ENCODE assay signal across 12 cellular contexts in genomic region chr10:61933857-61934559, GRCh38. TPM values are rescaled to one million over a fixed set of nuclear protein-coding genes. Genes with fewer than 3 reads are reported as not detected.
DNase-seq lines count a peak whose midpoint lies in the region; ATAC-seq and TF ChIP-seq lines count a peak whose summit lies in the region.
"Had no signal": no experiment of that assay in that cellular context is flagged by ENCODE, and none has a peak within 500 bp of the region (broad histone marks: within the 10 kb centered on the region; RNA-seq: fewer than 3 reads in every experiment).

No MANE protein-coding gene starts in this region.

- H3K9ac ChIP-seq in SK-N-MC (ENCODE audit: insufficient read length) = no peak overlapping the region

- ATAC-seq in CD8-positive, alpha-beta T cell = peak; percentile 34
- ATAC-seq in HG02938 (IDR thresholded peaks at IDR 0.05; ENCODE audit: unreplicated experiment) (no peak), HG02970 (IDR thresholded peaks at IDR 0.05; ENCODE audit: low FRiP score, unreplicated experiment) (no peak)

- H3K27me3 Mint-ChIP-seq in CD8-positive, alpha-beta T cell (ENCODE audit: low read depth) = no peaks in the 10 kb centered on the region
- no peaks in the 10 kb centered on the region for H3K27me3 Mint-ChIP-seq in dendritic cell treated with granulocyte-macrophage colony-stimulating factor and Interleukin-4, amounts not matched to agents 40 ng/mL and 50 ng/mL, for 4 days
- no peaks in the 10 kb centered on the region for H3K27me3 Mint-ChIP-seq in progenitor cell of endocrine pancreas

- H3K9me3 ChIP-seq in CD8-positive, alpha-beta T cell (ENCODE audit: low read length) = no peaks in the 10 kb centered on the region
- H3K9me3 ChIP-seq in SK-N-MC (ENCODE audit: low read depth, low read length) = no peaks in the 10 kb centered on the region

- CTCF ChIA-PET in CD8-positive, alpha-beta T cell (lab: Charles Lee) = interaction anchor here (1.1 to 3.5 kb wide), 5 partner anchors 10 to 105 kb away, joined by 3 to 13 read pairs (median 5); no protein-coding TSS in a partner anchor

- DNase-seq in CD8-positive, alpha-beta T cell = no peak
- DNase-seq in SK-N-MC (ENCODE audit: low read depth, low spot score) (no peak), progenitor cell of endocrine pancreas (ENCODE audit: low spot score, unreplicated experiment) (no peak), T1000 (lab: John Stamatoyannopoulos, UW) (no peak), NCI-H1930 (lab: John Stamatoyannopoulos, UW) (no peak)
- DNase-seq: cerebellar nuclear complex, KBM-7, NCI-H187, SHP77 had no signal

- H3K4me3 Mint-ChIP-seq in CD8-positive, alpha-beta T cell = no peak overlapping the region
- H3K4me3 Mint-ChIP-seq in dendritic cell treated with granulocyte-macrophage colony-stimulating factor and Interleukin-4, amounts not matched to agents 40 ng/mL and 50 ng/mL, for 4 days = no peak overlapping the region
- H3K4me3 Mint-ChIP-seq in progenitor cell of endocrine pancreas (ENCODE audit: low read depth) = no peak overlapping the region

- H3K4me3 ChIP-seq in CD8-positive, alpha-beta T cell (ENCODE audit: low read depth, low read length) = no peak overlapping the region
- no peak overlapping the region for H3K4me3 ChIP-seq in SK-N-MC

- peak overlapping the region; percentile 87 for H3K27ac Mint-ChIP-seq in CD8-positive, alpha-beta T cell
- H3K27ac Mint-ChIP-seq in dendritic cell treated with granulocyte-macrophage colony-stimulating factor and Interleukin-4, amounts not matched to agents 40 ng/mL and 50 ng/mL, for 4 days = peak overlapping the region; percentile 12
- H3K27ac Mint-ChIP-seq in progenitor cell of endocrine pancreas = peak overlapping the region; percentile 82

- no peaks in the 10 kb centered on the region for H3K36me3 ChIP-seq in CD8-positive, alpha-beta T cell (ENCODE audit: insufficient read depth, low read length)
- H3K36me3 ChIP-seq in SK-N-MC (ENCODE audit: insufficient read depth, low read length) = no peaks in the 10 kb centered on the region; the same call in 1 of the 2 replicates

- H3K4me1 ChIP-seq in CD8-positive, alpha-beta T cell (ENCODE audit: insufficient read depth, low read length) = peaks cover 11% of the 10 kb centered on the region

- intact Hi-C loops in CD8-positive, alpha-beta T cell (cut with DNase I, micrococcal nuclease) = no loop called here
- intact Hi-C loops in dendritic cell treated with granulocyte-macrophage colony-stimulating factor and Interleukin-4, amounts not matched to agents 40 ng/mL and 50 ng/mL, for 4 days (cut with micrococcal nuclease) = no loop called here

- no peaks in the 10 kb centered on the region for H3K27me3 ChIP-seq in CD8-positive, alpha-beta T cell (ENCODE audit: insufficient read depth, low read length)

- peaks cover 3% of the 10 kb centered on the region for H3K9me3 Mint-ChIP-seq in CD8-positive, alpha-beta T cell
- H3K9me3 Mint-ChIP-seq in dendritic cell treated with granulocyte-macrophage colony-stimulating factor and Interleukin-4, amounts not matched to agents 40 ng/mL and 50 ng/mL, for 4 days = no peaks in the 10 kb centered on the region
- H3K9me3 Mint-ChIP-seq in progenitor cell of endocrine pancreas (ENCODE audit: low read depth) = peaks cover 11% of the 10 kb centered on the region

- POLR2A ChIA-PET in CD8-positive, alpha-beta T cell (lab: Charles Lee) = interaction anchor here (1.4 to 1.6 kb wide), 2 partner anchors 11 to 31 kb away, joined by 4 to 8 read pairs; no protein-coding TSS in a partner anchor

- H3K36me3 Mint-ChIP-seq in CD8-positive, alpha-beta T cell = peaks cover 23% of the 10 kb centered on the region
- H3K36me3 Mint-ChIP-seq in dendritic cell treated with granulocyte-macrophage colony-stimulating factor and Interleukin-4, amounts not matched to agents 40 ng/mL and 50 ng/mL, for 4 days (ENCODE audit: low read depth) = peaks cover 13% of the 10 kb centered on the region
- peaks cover 26% of the 10 kb centered on the region for H3K36me3 Mint-ChIP-seq in progenitor cell of endocrine pancreas (ENCODE audit: insufficient read depth)

- TF ChIP-seq CTCF in CD8-positive, alpha-beta T cell (IDR thresholded peaks at IDR 0.05) = no peak
- no peak for TF ChIP-seq CTCF in progenitor cell of endocrine pancreas (IDR thresholded peaks at IDR 0.05; ENCODE audit: unreplicated experiment)

- H3K27ac ChIP-seq in CD8-positive, alpha-beta T cell (ENCODE audit: low read depth, low read length) = no peak overlapping the region
- peak overlapping the region; percentile 36; the same call in 1 of the 2 replicates for H3K27ac ChIP-seq in SK-N-MC

- H3K4me1 Mint-ChIP-seq in CD8-positive, alpha-beta T cell (ENCODE audit: low read depth) = peaks cover 57% of the 10 kb centered on the region
- peaks cover 20% of the 10 kb centered on the region for H3K4me1 Mint-ChIP-seq in dendritic cell treated with granulocyte-macrophage colony-stimulating factor and Interleukin-4, amounts not matched to agents 40 ng/mL and 50 ng/mL, for 4 days (ENCODE audit: low read depth)
- peaks cover 27% of the 10 kb centered on the region for H3K4me1 Mint-ChIP-seq in progenitor cell of endocrine pancreas (ENCODE audit: low read depth)

RNA-seq across cellular contexts. Expression of gene ARID5B, which starts 32.5 kb away (rescaled TPM):
- 10 to 100 TPM; 17.5 to 18.4 TPM for total RNA-seq in CD8-positive, alpha-beta T cell
- 19.7 and 22.5 TPM in 2 replicates for total RNA-seq in progenitor cell of endocrine pancreas

Comparison
In these comparisons a context has a peak if more than half of its experiments do, and no peak if none do; other contexts are left out.
1. H3K27ac Mint-ChIP-seq: peak in every context shown above with its lines; median percentile 87 in CD8-positive, alpha-beta T cell; 82 in progenitor cell of endocrine pancreas; 12 in dendritic cell treated with granulocyte-macrophage colony-stimulating factor and Interleukin-4, amounts not matched to agents 40 ng/mL and 50 ng/mL, for 4 days.